Comparison of ENCODE assay signal across 2 cellular contexts in the genomic region with DNA sequence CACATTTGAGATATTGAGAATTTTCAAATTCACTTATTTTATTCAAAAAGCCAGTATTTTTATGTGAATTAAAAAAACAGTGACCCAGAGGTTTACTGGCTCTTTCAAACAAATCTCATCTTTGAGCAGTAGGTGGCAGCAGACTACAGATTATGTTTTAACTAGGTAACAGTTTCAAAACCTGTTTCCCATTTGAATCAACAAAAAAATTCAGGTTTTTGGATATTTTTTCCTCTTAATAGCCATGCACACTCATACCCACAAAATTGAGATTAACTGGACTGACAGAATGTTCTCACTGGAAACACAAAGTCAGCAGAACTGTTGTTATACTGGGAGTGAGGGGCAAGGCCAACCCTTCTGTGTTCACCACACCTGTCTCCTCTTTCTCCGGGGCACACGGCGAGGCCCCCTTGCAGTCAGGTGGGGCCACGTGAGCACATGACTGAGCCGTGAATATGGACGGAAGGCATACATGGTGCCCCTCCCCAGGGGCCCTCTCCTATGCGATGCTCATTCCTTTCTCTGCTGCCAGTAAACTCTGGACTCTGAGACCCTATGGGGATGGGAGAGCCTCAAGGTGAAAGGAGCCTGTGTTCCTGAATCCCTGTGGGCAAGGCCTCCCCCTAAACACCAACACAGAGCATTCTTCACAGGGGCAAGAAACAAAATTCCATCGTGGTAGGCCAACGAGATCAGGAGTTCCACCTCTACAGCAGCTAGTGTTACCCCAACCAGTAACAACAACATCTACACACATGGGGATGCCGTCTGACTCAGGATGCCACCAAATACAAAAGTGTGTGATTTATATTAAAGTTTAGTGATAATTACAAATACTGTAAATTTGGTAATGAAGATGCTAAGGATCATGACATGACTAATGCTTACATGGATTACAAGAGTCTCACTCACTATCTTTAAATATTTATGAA.
TF ChIP-seq lines count a peak whose summit lies in the region.

No MANE protein-coding gene starts in this region.

TF ChIP-seq in A549, 52 proteins besides CTCF, POLR2A, EP300 and RAD21 (continued from another document):
- TF ChIP-seq, protein P1, sequence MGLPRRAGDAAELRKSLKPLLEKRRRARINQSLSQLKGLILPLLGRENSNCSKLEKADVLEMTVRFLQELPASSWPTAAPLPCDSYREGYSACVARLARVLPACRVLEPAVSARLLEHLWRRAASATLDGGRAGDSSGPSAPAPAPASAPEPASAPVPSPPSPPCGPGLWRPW (IDR thresholded peaks at IDR 0.05), result no peak
- TF ChIP-seq HOXA7 (CRISPR knock-in tag; IDR thresholded peaks at IDR 0.05), result no peak
TF ChIP-seq in A549: peak in this region for 2.

TF ChIP-seq in liver, 16 proteins besides CTCF, POLR2A, EP300 and RAD21 (continued from another document):
- no peak for TF ChIP-seq YY1 (IDR thresholded peaks at IDR 0.05)
- TF ChIP-seq, protein P2, sequence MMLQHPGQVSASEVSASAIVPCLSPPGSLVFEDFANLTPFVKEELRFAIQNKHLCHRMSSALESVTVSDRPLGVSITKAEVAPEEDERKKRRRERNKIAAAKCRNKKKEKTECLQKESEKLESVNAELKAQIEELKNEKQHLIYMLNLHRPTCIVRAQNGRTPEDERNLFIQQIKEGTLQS (IDR thresholded peaks at IDR 0.05), result no peak
- no peak for TF ChIP-seq HNF4A (conservative IDR thresholded peaks at IDR 0.05)
- TF ChIP-seq, protein P3, sequence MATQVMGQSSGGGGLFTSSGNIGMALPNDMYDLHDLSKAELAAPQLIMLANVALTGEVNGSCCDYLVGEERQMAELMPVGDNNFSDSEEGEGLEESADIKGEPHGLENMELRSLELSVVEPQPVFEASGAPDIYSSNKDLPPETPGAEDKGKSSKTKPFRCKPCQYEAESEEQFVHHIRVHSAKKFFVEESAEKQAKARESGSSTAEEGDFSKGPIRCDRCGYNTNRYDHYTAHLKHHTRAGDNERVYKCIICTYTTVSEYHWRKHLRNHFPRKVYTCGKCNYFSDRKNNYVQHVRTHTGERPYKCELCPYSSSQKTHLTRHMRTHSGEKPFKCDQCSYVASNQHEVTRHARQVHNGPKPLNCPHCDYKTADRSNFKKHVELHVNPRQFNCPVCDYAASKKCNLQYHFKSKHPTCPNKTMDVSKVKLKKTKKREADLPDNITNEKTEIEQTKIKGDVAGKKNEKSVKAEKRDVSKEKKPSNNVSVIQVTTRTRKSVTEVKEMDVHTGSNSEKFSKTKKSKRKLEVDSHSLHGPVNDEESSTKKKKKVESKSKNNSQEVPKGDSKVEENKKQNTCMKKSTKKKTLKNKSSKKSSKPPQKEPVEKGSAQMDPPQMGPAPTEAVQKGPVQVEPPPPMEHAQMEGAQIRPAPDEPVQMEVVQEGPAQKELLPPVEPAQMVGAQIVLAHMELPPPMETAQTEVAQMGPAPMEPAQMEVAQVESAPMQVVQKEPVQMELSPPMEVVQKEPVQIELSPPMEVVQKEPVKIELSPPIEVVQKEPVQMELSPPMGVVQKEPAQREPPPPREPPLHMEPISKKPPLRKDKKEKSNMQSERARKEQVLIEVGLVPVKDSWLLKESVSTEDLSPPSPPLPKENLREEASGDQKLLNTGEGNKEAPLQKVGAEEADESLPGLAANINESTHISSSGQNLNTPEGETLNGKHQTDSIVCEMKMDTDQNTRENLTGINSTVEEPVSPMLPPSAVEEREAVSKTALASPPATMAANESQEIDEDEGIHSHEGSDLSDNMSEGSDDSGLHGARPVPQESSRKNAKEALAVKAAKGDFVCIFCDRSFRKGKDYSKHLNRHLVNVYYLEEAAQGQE (IDR thresholded peaks at IDR 0.05), result no peak
- no peak for TF ChIP-seq NR2F2 (IDR thresholded peaks at IDR 0.05)
